ENCODE assay signal across 8 cellular contexts in genomic region chr7:42015413-42015698, GRCh38.
"Had no signal": no experiment of that assay in that cellular context is flagged by ENCODE, and none has a peak within 500 bp of the region (broad histone marks: within the 10 kb centered on the region; RNA-seq: fewer than 3 reads in every experiment).

No MANE protein-coding gene starts in this region.

- H3K27me3 ChIP-seq: ascending aorta, upper lobe of left lung had no signal

- H3K4me3 Mint-ChIP-seq: activated T-helper 1 cell treated with anti-CD3 and anti-CD28 coated beads, Interleukin-12 subunit alpha, Interleukin-12 subunit beta, Interleukin-2, Interleukin-4 antibody, amounts not matched to agents 30 ng/mL and 10 ng/mL and 1 ng/mL, durations not matched to agents 14 hours and 24 hours and 36 hours; neural crest cell; stimulated activated memory B cell treated with anti-CD40 and anti-IgM and Interleukin-4, amounts not matched to agents 10 μg/mL and 1 μg/mL and 100 μg/mL, for 72 hours had no signal

- H3K27ac Mint-ChIP-seq: activated T-helper 1 cell treated with anti-CD3 and anti-CD28 coated beads, Interleukin-12 subunit alpha, Interleukin-12 subunit beta, Interleukin-2, Interleukin-4 antibody, amounts not matched to agents 30 ng/mL and 10 ng/mL and 1 ng/mL, durations not matched to agents 14 hours and 24 hours and 36 hours; stimulated activated memory B cell treated with anti-CD40 and anti-IgM and Interleukin-4, amounts not matched to agents 10 μg/mL and 1 μg/mL and 100 μg/mL, for 72 hours had no signal

- H3K4me3 ChIP-seq: ascending aorta, dorsolateral prefrontal cortex, upper lobe of left lung had no signal

- ATAC-seq: stimulated activated memory B cell treated with anti-CD40 and anti-IgM and Interleukin-4, amounts not matched to agents 10 μg/mL and 1 μg/mL and 100 μg/mL, for 72 hours had no signal

- H3K27ac ChIP-seq: ascending aorta, dorsolateral prefrontal cortex, upper lobe of left lung had no signal

- DNase-seq: activated CD4-positive, CD25-positive, alpha-beta regulatory T cell treated with anti-CD3 and anti-CD28 coated beads, Interleukin-2, amount 50 U/mL, for 72 hours; dorsolateral prefrontal cortex; glutamatergic neuron; upper lobe of left lung had no signal

- H3K4me1 ChIP-seq: ascending aorta had no signal
